ENCODE assay signal across 15 cellular contexts in the genomic region with DNA sequence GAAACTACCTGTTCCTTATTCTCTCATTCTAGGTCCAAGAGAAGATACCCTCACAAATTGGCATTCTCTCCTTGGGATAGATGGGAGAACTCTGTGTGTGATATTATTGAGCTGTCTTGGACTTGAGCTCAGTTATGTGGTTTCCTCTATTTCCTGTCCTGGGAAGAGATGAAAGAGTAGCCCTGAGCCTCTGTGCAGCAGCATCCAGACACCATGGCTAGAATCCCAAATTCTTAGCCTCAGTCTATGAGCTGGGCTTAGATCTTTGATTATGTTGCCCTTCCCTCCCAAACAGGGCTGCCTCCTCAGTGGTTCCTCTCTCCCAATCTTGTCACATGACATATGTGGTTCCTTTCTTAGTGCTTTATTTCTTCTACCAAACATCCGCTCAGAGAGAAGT.
DNase-seq lines count a peak whose midpoint lies in the region; ATAC-seq and TF ChIP-seq lines count a peak whose summit lies in the region.
"Had no signal": no experiment of that assay in that cellular context is flagged by ENCODE, and none has a peak within 500 bp of the region (broad histone marks: within the 10 kb centered on the region; RNA-seq: fewer than 3 reads in every experiment).

No MANE protein-coding gene starts in this region.

- no peaks in the 10 kb centered on the region for H3K9me3 Mint-ChIP-seq in nephron
- H3K9me3 Mint-ChIP-seq: activated naive CD8-positive, alpha-beta T cell treated with anti-CD3 and anti-CD28 coated beads, Interleukin-2, amount 50 U/mL, for 24 hours had no signal

- peaks cover 33% of the 10 kb centered on the region for H3K4me1 Mint-ChIP-seq in nephron

- H3K4me3 ChIP-seq in NB4 (ENCODE audit: low read depth, low read length), result no peak overlapping the region
- H3K4me3 ChIP-seq in choroid plexus epithelial cell (ENCODE audit: low read depth, low read length), result no peak overlapping the region
- H3K4me3 ChIP-seq in A673 (ENCODE audit: low read depth, low read length, poor library complexity, severe bottlenecking), result no peak overlapping the region
- H3K4me3 ChIP-seq: suprapubic skin had no signal

- POLR2A ChIA-PET in A673 (lab: Charles Lee; ENCODE audit: low non-redundant PET), result no interaction called here

- no peak overlapping the region for H3K27ac ChIP-seq in A673 (ENCODE audit: low read depth, low read length, poor library complexity, severe bottlenecking)
- H3K27ac ChIP-seq: suprapubic skin had no signal

- H3K27me3 Mint-ChIP-seq in nephron (ENCODE audit: low read depth), result no peaks in the 10 kb centered on the region
- H3K27me3 Mint-ChIP-seq: activated naive CD8-positive, alpha-beta T cell treated with anti-CD3 and anti-CD28 coated beads, Interleukin-2, amount 50 U/mL, for 24 hours; effector memory CD8-positive, alpha-beta T cell had no signal

- H3K27me3 ChIP-seq in A673 (replicated peaks; ENCODE audit: insufficient read depth, low read depth, low read length, poor library complexity), result no peaks in the 10 kb centered on the region
- H3K27me3 ChIP-seq: suprapubic skin had no signal

- TF ChIP-seq CTCF in NB4 (IDR thresholded peaks at IDR 0.05; ENCODE audit: low read depth, low read length) (no peak), choroid plexus epithelial cell (conservative IDR thresholded peaks at IDR 0.05; ENCODE audit: low read depth, low read length) (no peak), nephron (IDR thresholded peaks at IDR 0.05; ENCODE audit: unreplicated experiment in 3 of 3) (no peak), A673 (conservative IDR thresholded peaks at IDR 0.05; ENCODE audit: low read depth, low read length) (no peak)

- BruUV-seq in A673 (replicated peaks; lab: Mats Ljungman, UMichigan), result no TSS peak

- peaks cover 23% of the 10 kb centered on the region for H3K4me1 ChIP-seq in A673 (ENCODE audit: insufficient read depth, low read length, poor library complexity, severe bottlenecking)

- no peaks in the 10 kb centered on the region for H3K36me3 ChIP-seq in A673 (ENCODE audit: insufficient read depth, low read length, poor library complexity, severe bottlenecking)
- H3K36me3 ChIP-seq: suprapubic skin had no signal

- H3K27ac Mint-ChIP-seq in nephron, result peak overlapping the region in 2 of 3 experiments; percentile 0 to 11
- H3K27ac Mint-ChIP-seq: activated naive CD8-positive, alpha-beta T cell treated with anti-CD3 and anti-CD28 coated beads, Interleukin-2, amount 50 U/mL, for 24 hours; effector memory CD8-positive, alpha-beta T cell; mesothelial cell of epicardium had no signal

- intact Hi-C loops in A673 (cut with micrococcal nuclease; ENCODE audit: unreplicated experiment), result no loop called here

- DNase-seq in GM03348 (ENCODE audit: low spot score), result peak; percentile 24
- DNase-seq in NB4 (ENCODE audit: low read depth), result peak; percentile 20
- DNase-seq in choroid plexus epithelial cell (ENCODE audit: low read depth), result peak; percentile 48
- no peak for DNase-seq in germinal center (ENCODE audit: low spot score)
- DNase-seq in A673 (ENCODE audit: low spot score), result no peak
- DNase-seq: activated naive CD8-positive, alpha-beta T cell treated with anti-CD3 and anti-CD28 coated beads, Interleukin-2, amount 50 U/mL, for 24 hours; C1 segment of cervical spinal cord; effector memory CD8-positive, alpha-beta T cell; left cardiac atrium; NCI-H1105; NCI-H526 treated with DMSO at 0.1 percent for 48 hours had no signal

- no peak for ATAC-seq in HG03521 (IDR thresholded peaks at IDR 0.05; ENCODE audit: unreplicated experiment)
- ATAC-seq: activated naive CD8-positive, alpha-beta T cell treated with anti-CD3 and anti-CD28 coated beads, Interleukin-2, amount 50 U/mL, for 24 hours; effector memory CD8-positive, alpha-beta T cell; left cardiac atrium had no signal

- no peaks in the 10 kb centered on the region for H3K9me3 ChIP-seq in A673 (ENCODE audit: low read depth, low read length, poor library complexity, severe bottlenecking)
- H3K9me3 ChIP-seq: suprapubic skin had no signal

- no peaks in the 10 kb centered on the region for H3K36me3 Mint-ChIP-seq in nephron (ENCODE audit: low read depth)
- H3K36me3 Mint-ChIP-seq: mesothelial cell of epicardium had no signal

- no peak overlapping the region for H3K4me3 Mint-ChIP-seq in nephron
- H3K4me3 Mint-ChIP-seq: activated naive CD8-positive, alpha-beta T cell treated with anti-CD3 and anti-CD28 coated beads, Interleukin-2, amount 50 U/mL, for 24 hours; effector memory CD8-positive, alpha-beta T cell; mesothelial cell of epicardium had no signal

- CTCF ChIA-PET in A673 (lab: Charles Lee), result no interaction called here

- TF ChIP-seq POLR2A in NB4 (IDR thresholded peaks at IDR 0.05; ENCODE audit: extremely low read depth, insufficient read length), result no peak

Comparison
In these comparisons a context has a peak if more than half of its experiments do, and no peak if none do; other contexts are left out.
1. DNase-seq: peak in GM03348 (single experiment), NB4 (single experiment) and choroid plexus epithelial cell (single experiment); none in germinal center (single experiment) and A673 (single experiment).